In the genomic region with DNA sequence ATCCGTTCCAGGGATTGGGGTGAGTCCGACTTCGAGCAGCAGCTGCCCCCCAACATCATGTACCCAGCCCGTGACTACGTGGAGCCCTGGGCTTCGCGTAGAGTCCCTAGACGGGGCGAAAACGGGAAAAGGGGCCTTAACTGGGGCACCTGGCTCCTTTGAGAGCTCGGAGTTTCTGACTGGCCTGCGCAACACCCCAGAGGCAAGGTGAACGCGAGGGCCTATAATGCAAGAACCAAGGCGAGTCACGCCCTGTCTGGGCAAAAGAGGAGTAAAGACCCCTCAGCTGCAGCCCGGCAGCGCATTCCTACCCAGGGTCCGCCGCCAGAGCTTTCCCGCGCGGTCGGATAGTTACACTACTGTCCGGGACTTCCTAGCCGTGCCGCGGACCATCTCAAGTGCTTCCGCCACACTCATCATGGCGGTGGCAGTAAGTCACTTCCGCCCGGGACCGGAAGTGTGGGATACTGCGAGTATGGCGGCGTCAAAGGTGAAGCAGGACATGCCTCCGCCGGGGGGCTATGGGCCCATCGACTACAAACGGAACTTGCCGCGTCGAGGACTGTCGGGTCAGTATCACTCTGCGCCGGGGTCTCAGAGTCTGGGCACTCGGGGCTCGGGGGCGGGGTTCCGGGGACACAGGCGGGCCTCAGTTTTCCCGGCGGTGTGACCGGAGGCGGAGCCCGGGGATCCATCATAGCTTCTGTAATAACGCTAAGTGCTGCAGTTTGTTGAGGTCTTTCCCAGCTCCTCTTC, we compare ENCODE assay signal across 1 cellular context.
TF ChIP-seq lines count a peak whose summit lies in the region.

Gene NDUFA13 (plus strand): TSS at position 462 of the 756 bp plus-strand sequence. CDS start 14 bp downstream, at position 476.

TF ChIP-seq in K562, 482 proteins besides CTCF, POLR2A, EP300 and RAD21 (continued from another document and continues in another):
- TF ChIP-seq UBTF (IDR thresholded peaks at IDR 0.05; ENCODE audit: borderline replicate concordance in 1 of 2, low read depth in 2 of 2, low read length in 2 of 2) (0 out of 4 replicates have a peak, but pooled peaks of 1 of the 2 experiments have one; percentile 37), OTX1 (CRISPR knock-in tag; IDR thresholded peaks at IDR 0.05) (no peak), FOXA1 (IDR thresholded peaks at IDR 0.05; ENCODE audit: borderline replicate concordance) (no peak), MXI1 (IDR thresholded peaks at IDR 0.05; ENCODE audit: low read depth, low read length) (peak; percentile 57; the same call in 1 of the 2 replicates), ZBTB7A (IDR thresholded peaks at IDR 0.05; ENCODE audit: borderline replicate concordance, control insufficient read depth, low read depth, low read length) (peak; percentile 87; the same call in 1 of the 2 replicates), GABPB1 (CRISPR knock-in tag; IDR thresholded peaks at IDR 0.05) (peak; percentile 99), ZNF146 (CRISPR knock-in tag; IDR thresholded peaks at IDR 0.05; ENCODE audit: unreplicated experiment) (no peak), NR2C1 (IDR thresholded peaks at IDR 0.05) (peak; percentile 94), NR2C1 (tag; IDR thresholded peaks at IDR 0.05) (peak; percentile 96), PRDM10 (IDR thresholded peaks at IDR 0.05; ENCODE audit: partially characterized antibody) (no peak), BCOR (IDR thresholded peaks at IDR 0.05) (no peak), DIDO1 (tag; IDR thresholded peaks at IDR 0.05; ENCODE audit: low read depth) (peak; percentile 31; the same call in 1 of the 2 replicates), ELF1 (tag; IDR thresholded peaks at IDR 0.05) (peak; percentile 100), FOXO4 (CRISPR knock-in tag; IDR thresholded peaks at IDR 0.05) (no peak), ZNF41 (CRISPR knock-in tag; conservative IDR thresholded peaks at IDR 0.05) (no peak), CHD1 (IDR thresholded peaks at IDR 0.05; ENCODE audit: low read length) (no peak), CHD4 (IDR thresholded peaks at IDR 0.05; ENCODE audit: insufficient read depth, insufficient replicate concordance, low read depth, low read length, poor library complexity, severe bottlenecking) (no peak), NR3C1 (CRISPR knock-in tag; IDR thresholded peaks at IDR 0.05) (0 out of 2 replicates have a peak, but pooled peaks have one; percentile 56), NCOA1 (IDR thresholded peaks at IDR 0.05; ENCODE audit: low read depth) (peak; percentile 71; the same call in 1 of the 2 replicates), MTA3 (IDR thresholded peaks at IDR 0.05; ENCODE audit: borderline replicate concordance) (peak; percentile 85; the same call in 1 of the 2 replicates), MECOM (CRISPR knock-in tag; IDR thresholded peaks at IDR 0.05) (0 out of 2 replicates have a peak, but pooled peaks have one; percentile 31), MLX (CRISPR knock-in tag; conservative IDR thresholded peaks at IDR 0.05) (no peak), SREBF2 (CRISPR knock-in tag; IDR thresholded peaks at IDR 0.05) (no peak), PHTF2 (CRISPR knock-in tag; IDR thresholded peaks at IDR 0.05) (no peak), ZNF253 (CRISPR knock-in tag; conservative IDR thresholded peaks at IDR 0.05) (no peak), PML (IDR thresholded peaks at IDR 0.05; ENCODE audit: low read length) (peak; percentile 70; the same call in 1 of the 2 replicates), SP1 (CRISPR knock-in tag; IDR thresholded peaks at IDR 0.05) (peak; percentile 71), ZEB2 (IDR thresholded peaks at IDR 0.05) (no peak), KLF13 (tag; IDR thresholded peaks at IDR 0.05; ENCODE audit: borderline replicate concordance, low read depth) (no peak), BRF2 (IDR thresholded peaks at IDR 0.05; ENCODE audit: borderline replicate concordance, insufficient read depth, insufficient read length) (no peak), ATF7 (IDR thresholded peaks at IDR 0.05) (peak; percentile 69), NR2F6 (CRISPR knock-in tag; IDR thresholded peaks at IDR 0.05) (no peak), LARP7 (IDR thresholded peaks at IDR 0.05) (no peak), PCBP1 (IDR thresholded peaks at IDR 0.05; ENCODE audit: low read depth, low read length, poor library complexity, severe bottlenecking) (no peak), PTRF (tag; IDR thresholded peaks at IDR 0.05) (no peak), ZNF121 (CRISPR knock-in tag; conservative IDR thresholded peaks at IDR 0.05) (no peak), ZNF232 (CRISPR knock-in tag; IDR thresholded peaks at IDR 0.05) (no peak), EGR1 (conservative IDR thresholded peaks at IDR 0.05) (no peak), SRSF3 (IDR thresholded peaks at IDR 0.05; ENCODE audit: insufficient read depth, low read length) (no peak), NRF1 (conservative IDR thresholded peaks at IDR 0.05 in 1 of 2, IDR thresholded peaks at IDR 0.05 in 1 of 2) (peak; percentile 66 to 74)
- TF ChIP-seq, protein P1, sequence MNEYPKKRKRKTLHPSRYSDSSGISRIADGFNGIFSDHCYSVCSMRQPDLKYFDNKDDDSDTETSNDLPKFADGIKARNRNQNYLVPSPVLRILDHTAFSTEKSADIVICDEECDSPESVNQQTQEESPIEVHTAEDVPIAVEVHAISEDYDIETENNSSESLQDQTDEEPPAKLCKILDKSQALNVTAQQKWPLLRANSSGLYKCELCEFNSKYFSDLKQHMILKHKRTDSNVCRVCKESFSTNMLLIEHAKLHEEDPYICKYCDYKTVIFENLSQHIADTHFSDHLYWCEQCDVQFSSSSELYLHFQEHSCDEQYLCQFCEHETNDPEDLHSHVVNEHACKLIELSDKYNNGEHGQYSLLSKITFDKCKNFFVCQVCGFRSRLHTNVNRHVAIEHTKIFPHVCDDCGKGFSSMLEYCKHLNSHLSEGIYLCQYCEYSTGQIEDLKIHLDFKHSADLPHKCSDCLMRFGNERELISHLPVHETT (CRISPR knock-in tag; conservative IDR thresholded peaks at IDR 0.05 in 1 of 2, IDR thresholded peaks at IDR 0.05 in 1 of 2): peak in 1 of 2 experiments; percentile 58; a peak in 2 of 4 replicates
- TF ChIP-seq, protein P2, sequence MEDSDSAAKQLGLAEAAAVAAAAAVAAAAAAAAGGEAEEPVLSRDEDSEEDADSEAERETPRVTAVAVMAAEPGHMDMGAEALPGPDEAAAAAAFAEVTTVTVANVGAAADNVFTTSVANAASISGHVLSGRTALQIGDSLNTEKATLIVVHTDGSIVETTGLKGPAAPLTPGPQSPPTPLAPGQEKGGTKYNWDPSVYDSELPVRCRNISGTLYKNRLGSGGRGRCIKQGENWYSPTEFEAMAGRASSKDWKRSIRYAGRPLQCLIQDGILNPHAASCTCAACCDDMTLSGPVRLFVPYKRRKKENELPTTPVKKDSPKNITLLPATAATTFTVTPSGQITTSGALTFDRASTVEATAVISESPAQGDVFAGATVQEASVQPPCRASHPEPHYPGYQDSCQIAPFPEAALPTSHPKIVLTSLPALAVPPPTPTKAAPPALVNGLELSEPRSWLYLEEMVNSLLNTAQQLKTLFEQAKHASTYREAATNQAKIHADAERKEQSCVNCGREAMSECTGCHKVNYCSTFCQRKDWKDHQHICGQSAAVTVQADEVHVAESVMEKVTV (CRISPR knock-in tag; IDR thresholded peaks at IDR 0.05): no peak
- TF ChIP-seq, protein P3, sequence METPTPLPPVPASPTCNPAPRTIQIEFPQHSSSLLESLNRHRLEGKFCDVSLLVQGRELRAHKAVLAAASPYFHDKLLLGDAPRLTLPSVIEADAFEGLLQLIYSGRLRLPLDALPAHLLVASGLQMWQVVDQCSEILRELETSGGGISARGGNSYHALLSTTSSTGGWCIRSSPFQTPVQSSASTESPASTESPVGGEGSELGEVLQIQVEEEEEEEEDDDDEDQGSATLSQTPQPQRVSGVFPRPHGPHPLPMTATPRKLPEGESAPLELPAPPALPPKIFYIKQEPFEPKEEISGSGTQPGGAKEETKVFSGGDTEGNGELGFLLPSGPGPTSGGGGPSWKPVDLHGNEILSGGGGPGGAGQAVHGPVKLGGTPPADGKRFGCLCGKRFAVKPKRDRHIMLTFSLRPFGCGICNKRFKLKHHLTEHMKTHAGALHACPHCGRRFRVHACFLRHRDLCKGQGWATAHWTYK (CRISPR knock-in tag; IDR thresholded peaks at IDR 0.05): 0 out of 2 replicates have a peak, but pooled peaks have one; percentile 51
- TF ChIP-seq, protein P4, sequence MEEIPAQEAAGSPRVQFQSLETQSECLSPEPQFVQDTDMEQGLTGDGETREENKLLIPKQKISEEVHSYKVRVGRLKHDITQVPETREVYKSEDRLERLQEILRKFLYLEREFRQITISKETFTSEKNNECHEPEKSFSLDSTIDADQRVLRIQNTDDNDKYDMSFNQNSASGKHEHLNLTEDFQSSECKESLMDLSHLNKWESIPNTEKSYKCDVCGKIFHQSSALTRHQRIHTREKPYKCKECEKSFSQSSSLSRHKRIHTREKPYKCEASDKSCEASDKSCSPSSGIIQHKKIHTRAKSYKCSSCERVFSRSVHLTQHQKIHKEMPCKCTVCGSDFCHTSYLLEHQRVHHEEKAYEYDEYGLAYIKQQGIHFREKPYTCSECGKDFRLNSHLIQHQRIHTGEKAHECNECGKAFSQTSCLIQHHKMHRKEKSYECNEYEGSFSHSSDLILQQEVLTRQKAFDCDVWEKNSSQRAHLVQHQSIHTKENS (CRISPR knock-in tag; IDR thresholded peaks at IDR 0.05): no peak
